ENCODE assay signal across 1 cellular context in the genomic region with DNA sequence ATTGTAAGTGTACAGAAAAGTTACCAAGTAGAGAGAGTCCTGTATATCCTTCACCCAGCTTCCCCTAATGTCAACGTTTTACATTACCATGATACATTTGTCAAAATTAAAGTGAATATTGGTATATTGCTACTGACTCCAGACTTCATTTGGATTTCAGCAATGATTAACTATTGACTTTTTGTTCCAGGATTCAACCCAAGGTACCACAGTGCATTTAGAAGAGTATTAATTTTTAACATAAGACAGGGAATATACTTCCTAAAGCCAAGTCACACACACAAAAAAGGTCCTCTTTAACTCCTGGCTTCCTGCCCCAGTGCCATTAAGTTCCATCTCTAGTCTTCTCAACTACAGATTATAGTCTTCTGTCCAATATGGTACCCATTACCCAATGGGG.
TF ChIP-seq lines count a peak whose summit lies in the region.

No MANE protein-coding gene starts in this region.

TF ChIP-seq in HepG2, 621 proteins besides CTCF, POLR2A, EP300 and RAD21 (continued from another document):
- TF ChIP-seq, protein P1, sequence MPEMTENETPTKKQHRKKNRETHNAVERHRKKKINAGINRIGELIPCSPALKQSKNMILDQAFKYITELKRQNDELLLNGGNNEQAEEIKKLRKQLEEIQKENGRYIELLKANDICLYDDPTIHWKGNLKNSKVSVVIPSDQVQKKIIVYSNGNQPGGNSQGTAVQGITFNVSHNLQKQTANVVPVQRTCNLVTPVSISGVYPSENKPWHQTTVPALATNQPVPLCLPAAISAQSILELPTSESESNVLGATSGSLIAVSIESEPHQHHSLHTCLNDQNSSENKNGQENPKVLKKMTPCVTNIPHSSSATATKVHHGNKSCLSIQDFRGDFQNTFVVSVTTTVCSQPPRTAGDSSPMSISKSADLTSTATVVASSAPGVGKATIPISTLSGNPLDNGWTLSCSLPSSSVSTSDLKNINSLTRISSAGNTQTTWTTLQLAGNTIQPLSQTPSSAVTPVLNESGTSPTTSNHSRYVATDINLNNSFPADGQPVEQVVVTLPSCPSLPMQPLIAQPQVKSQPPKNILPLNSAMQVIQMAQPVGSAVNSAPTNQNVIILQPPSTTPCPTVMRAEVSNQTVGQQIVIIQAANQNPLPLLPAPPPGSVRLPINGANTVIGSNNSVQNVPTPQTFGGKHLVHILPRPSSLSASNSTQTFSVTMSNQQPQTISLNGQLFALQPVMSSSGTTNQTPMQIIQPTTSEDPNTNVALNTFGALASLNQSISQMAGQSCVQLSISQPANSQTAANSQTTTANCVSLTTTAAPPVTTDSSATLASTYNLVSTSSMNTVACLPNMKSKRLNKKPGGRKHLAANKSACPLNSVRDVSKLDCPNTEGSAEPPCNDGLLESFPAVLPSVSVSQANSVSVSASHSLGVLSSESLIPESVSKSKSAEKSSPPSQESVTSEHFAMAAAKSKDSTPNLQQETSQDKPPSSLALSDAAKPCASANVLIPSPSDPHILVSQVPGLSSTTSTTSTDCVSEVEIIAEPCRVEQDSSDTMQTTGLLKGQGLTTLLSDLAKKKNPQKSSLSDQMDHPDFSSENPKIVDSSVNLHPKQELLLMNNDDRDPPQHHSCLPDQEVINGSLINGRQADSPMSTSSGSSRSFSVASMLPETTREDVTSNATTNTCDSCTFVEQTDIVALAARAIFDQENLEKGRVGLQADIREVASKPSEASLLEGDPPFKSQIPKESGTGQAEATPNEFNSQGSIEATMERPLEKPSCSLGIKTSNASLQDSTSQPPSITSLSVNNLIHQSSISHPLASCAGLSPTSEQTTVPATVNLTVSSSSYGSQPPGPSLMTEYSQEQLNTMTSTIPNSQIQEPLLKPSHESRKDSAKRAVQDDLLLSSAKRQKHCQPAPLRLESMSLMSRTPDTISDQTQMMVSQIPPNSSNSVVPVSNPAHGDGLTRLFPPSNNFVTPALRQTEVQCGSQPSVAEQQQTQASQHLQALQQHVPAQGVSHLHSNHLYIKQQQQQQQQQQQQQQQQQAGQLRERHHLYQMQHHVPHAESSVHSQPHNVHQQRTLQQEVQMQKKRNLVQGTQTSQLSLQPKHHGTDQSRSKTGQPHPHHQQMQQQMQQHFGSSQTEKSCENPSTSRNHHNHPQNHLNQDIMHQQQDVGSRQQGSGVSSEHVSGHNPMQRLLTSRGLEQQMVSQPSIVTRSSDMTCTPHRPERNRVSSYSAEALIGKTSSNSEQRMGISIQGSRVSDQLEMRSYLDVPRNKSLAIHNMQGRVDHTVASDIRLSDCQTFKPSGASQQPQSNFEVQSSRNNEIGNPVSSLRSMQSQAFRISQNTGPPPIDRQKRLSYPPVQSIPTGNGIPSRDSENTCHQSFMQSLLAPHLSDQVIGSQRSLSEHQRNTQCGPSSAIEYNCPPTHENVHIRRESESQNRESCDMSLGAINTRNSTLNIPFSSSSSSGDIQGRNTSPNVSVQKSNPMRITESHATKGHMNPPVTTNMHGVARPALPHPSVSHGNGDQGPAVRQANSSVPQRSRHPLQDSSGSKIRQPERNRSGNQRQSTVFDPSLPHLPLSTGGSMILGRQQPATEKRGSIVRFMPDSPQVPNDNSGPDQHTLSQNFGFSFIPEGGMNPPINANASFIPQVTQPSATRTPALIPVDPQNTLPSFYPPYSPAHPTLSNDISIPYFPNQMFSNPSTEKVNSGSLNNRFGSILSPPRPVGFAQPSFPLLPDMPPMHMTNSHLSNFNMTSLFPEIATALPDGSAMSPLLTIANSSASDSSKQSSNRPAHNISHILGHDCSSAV (CRISPR knock-in tag; IDR thresholded peaks at IDR 0.05; ENCODE audit: borderline replicate concordance) = no peak
- TF ChIP-seq ZNF274 (CRISPR knock-in tag; IDR thresholded peaks at IDR 0.05) = no peak
- TF ChIP-seq HNRNPH1 (optimal IDR thresholded peaks at IDR 0.05; ENCODE audit: low read depth, low read length) = no peak
- TF ChIP-seq ZNF326 (CRISPR knock-in tag; IDR thresholded peaks at IDR 0.05; ENCODE audit: borderline replicate concordance) = no peak
